ENCODE assay signal across 1 cellular context in genomic region chr11:126281666-126282175, GRCh38.
TF ChIP-seq lines count a peak whose summit lies in the region.

No MANE protein-coding gene starts in this region.

TF ChIP-seq in H1, 55 proteins besides CTCF, POLR2A, EP300 and RAD21:
- TF ChIP-seq YY1 (IDR thresholded peaks at IDR 0.05; ENCODE audit: low read depth, low read length) (no peak), NANOG (IDR thresholded peaks at IDR 0.05; ENCODE audit: insufficient read depth, low read depth, low read length, poor library complexity, severe bottlenecking) (no peak)
